22 cellular contexts compared by ENCODE assay signal in the genomic region with DNA sequence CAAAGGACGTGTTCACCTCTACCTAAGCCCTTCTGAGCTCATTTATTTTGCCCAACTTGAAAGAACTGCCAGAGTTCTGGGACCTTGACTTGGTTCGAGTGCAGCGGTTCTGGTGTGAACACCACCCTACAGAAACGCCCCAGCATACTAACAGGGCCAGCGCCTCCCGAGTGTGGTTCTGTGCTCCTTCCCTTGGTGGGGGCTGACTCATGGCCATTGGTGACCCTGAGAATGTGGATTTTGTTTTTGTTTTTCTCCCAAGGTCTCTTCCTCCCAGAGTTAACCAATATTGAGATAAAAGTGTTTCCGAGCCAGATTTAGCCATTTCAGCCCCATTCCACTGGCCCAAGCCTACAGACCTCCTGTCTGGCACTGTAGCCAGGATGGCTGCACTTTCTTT. TPM values are rescaled to one million over a fixed set of nuclear protein-coding genes. Genes with fewer than 3 reads are reported as not detected.
DNase-seq lines count a peak whose midpoint lies in the region; ATAC-seq, FAIRE-seq and TF ChIP-seq lines count a peak whose summit lies in the region.
"Had no signal": no experiment of that assay in that cellular context is flagged by ENCODE, and none has a peak within 500 bp of the region (broad histone marks: within the 10 kb centered on the region; RNA-seq: fewer than 3 reads in every experiment).

No MANE protein-coding gene starts in this region.

- H4K5ac ChIP-seq in H1 (ENCODE audit: insufficient read length, low read depth, low read length), result no peak overlapping the region

- H3K79me1 ChIP-seq in H1 (ENCODE audit: low read depth, low read length), result no peaks in the 10 kb centered on the region

- H3K36me3 ChIP-seq in RWPE2 (ENCODE audit: low read depth), result peaks cover 9% of the 10 kb centered on the region
- peaks cover 0 to 6% (median 1%) of the 10 kb centered on the region in 4 experiments; a peak in 4 of 8 replicates for H3K36me3 ChIP-seq in H1 (ENCODE audit: control insufficient read depth in 2 of 4, insufficient read depth in 4 of 4, low read length in 3 of 4)
- H3K36me3 ChIP-seq in spleen, result peaks cover 0 to 20% (median 10%) of the 10 kb centered on the region in 6 donors
- H3K36me3 ChIP-seq: colonic mucosa, prostate gland had no signal

- H3K36me3 Mint-ChIP-seq in activated CD4-positive, alpha-beta T cell treated with anti-CD3 and anti-CD28 coated beads, Interleukin-2, amount 10 ng/mL, durations not matched to agents 24 days and 14 days (ENCODE audit: low read depth), result peaks cover 32% of the 10 kb centered on the region
- peaks cover 5% of the 10 kb centered on the region for H3K36me3 Mint-ChIP-seq in activated CD4-positive, alpha-beta memory T cell treated with anti-CD3 and anti-CD28 coated beads for 36 hours

- H3K9me3 ChIP-seq in RWPE2 (ENCODE audit: severe bottlenecking) (no peaks in the 10 kb centered on the region), H1 (ENCODE audit: insufficient read depth in 2 of 2, low read depth in 1 of 2, low read length in 1 of 2) (no peaks in the 10 kb centered on the region), spleen (no peaks in the 10 kb centered on the region)
- H3K9me3 ChIP-seq: colonic mucosa, prostate gland, tibial nerve had no signal

- H3K27me3 ChIP-seq in RWPE2 (ENCODE audit: insufficient read depth, poor library complexity, severe bottlenecking) (no peaks in the 10 kb centered on the region), H1 (replicated peaks in 1 of 4; ENCODE audit: control insufficient read depth in 3 of 4, extremely low read depth in 1 of 4, insufficient read depth in 3 of 4, low read length in 3 of 4) (no peaks in the 10 kb centered on the region; a peak in 2 of 7 replicates), spleen (replicated peaks in 1 of 7) (no peaks in the 10 kb centered on the region)
- H3K27me3 ChIP-seq: colonic mucosa, hepatocyte, tibial nerve had no signal

- peaks cover 0 to 3% of the 10 kb centered on the region in 2 experiments for H4K20me1 ChIP-seq in H1 (replicated peaks in 1 of 2; ENCODE audit: control insufficient read depth in 1 of 2, insufficient read depth in 2 of 2, low read length in 2 of 2)

- H3K18ac ChIP-seq in H1 (ENCODE audit: extremely low read depth, low read length), result no peak overlapping the region

- DNase-seq in activated CD4-positive, alpha-beta T cell treated with anti-CD3 and anti-CD28 coated beads, Interleukin-2, amount 10 ng/mL, durations not matched to agents 24 days and 14 days, result no peak
- no peak for DNase-seq in activated CD4-positive, alpha-beta T cell treated with anti-CD3 and anti-CD28 coated beads for 48 hours
- DNase-seq in RWPE2 (ENCODE audit: low spot score) (no peak), H1 (ENCODE audit: low read depth in 1 of 2, low spot score in 2 of 2) (no peak), spleen (no peak), NCI-H345 (lab: John Stamatoyannopoulos, UW) (no peak)
- no peak for DNase-seq in activated CD4-positive, alpha-beta memory T cell treated with anti-CD3 and anti-CD28 coated beads for 36 hours
- DNase-seq: amygdala, colonic mucosa, DMS79, kidney, MM.1S, NCI-H446, nephron progenitor cell, small intestine had no signal

- no peak overlapping the region for H3K56ac ChIP-seq in H1 (replicated peaks; ENCODE audit: insufficient read length, low read depth, low read length)

- no peak overlapping the region for H4K91ac ChIP-seq in H1 (replicated peaks; ENCODE audit: insufficient read length, low read length)

- no peak overlapping the region for H3K4me2 ChIP-seq in H1 (ENCODE audit: insufficient read depth in 1 of 2, low read depth in 2 of 2, low read length in 2 of 2)
- H3K4me2 ChIP-seq: hepatocyte had no signal

- TF ChIP-seq EP300 in H1 (IDR thresholded peaks at IDR 0.05; ENCODE audit: borderline replicate concordance in 1 of 2, low read depth in 2 of 2, low read length in 2 of 2), result no peak

- H3K9ac ChIP-seq in H1 (replicated peaks in 1 of 4; ENCODE audit: extremely low read depth in 1 of 4, low read depth in 3 of 4, low read length in 3 of 4), result no peak overlapping the region

- H3K23me2 ChIP-seq in H1 (ENCODE audit: low read depth, low read length), result no peaks in the 10 kb centered on the region

- H3K23ac ChIP-seq in H1 (ENCODE audit: insufficient read length), result no peak overlapping the region

- WGBS in H1 (ENCODE audit: extremely low coverage in 1 of 2, insufficient coverage in 1 of 2, insufficient read length in 1 of 2, insufficient replicate concordance in 2 of 2, low coverage in 1 of 2, low lambda C conversion rate in 2 of 2, missing lambda C conversion rate in 1 of 2), 2 experiments, result 90% methylated on average over 6 of the region's 7 CpGs; no CpG with 5 or more reads in 1 of the 2 experiments
- 60 to 85% (median 66%) methylated on average over 7 of the region's 7 CpGs for WGBS in spleen, 5 donors

- no peaks in the 10 kb centered on the region for H3K27me3 Mint-ChIP-seq in activated CD4-positive, alpha-beta T cell treated with anti-CD3 and anti-CD28 coated beads, Interleukin-2, amount 10 ng/mL, durations not matched to agents 24 days and 14 days
- H3K27me3 Mint-ChIP-seq in activated CD4-positive, alpha-beta memory T cell treated with anti-CD3 and anti-CD28 coated beads for 36 hours, result no peaks in the 10 kb centered on the region
- H3K27me3 Mint-ChIP-seq: activated T-helper 17 cell treated with anti-CD3 and anti-CD28 coated beads, Interleukin-2, amount 50 U/mL, for 72 hours had no signal

- H2BK5ac ChIP-seq in H1 (ENCODE audit: low read depth, low read length), result no peak overlapping the region

- H2BK20ac ChIP-seq in H1 (ENCODE audit: low read length), result no peak overlapping the region

- no peak for TF ChIP-seq POLR2A in H1 (IDR thresholded peaks at IDR 0.05; ENCODE audit: control extremely low read depth in 1 of 2, low read depth in 2 of 2, low read length in 2 of 2)
- no peak for TF ChIP-seq POLR2A in spleen (IDR thresholded peaks at IDR 0.05)

- peaks cover 47% of the 10 kb centered on the region for H3K4me1 Mint-ChIP-seq in activated CD4-positive, alpha-beta T cell treated with anti-CD3 and anti-CD28 coated beads, Interleukin-2, amount 10 ng/mL, durations not matched to agents 24 days and 14 days
- peaks cover 47% of the 10 kb centered on the region for H3K4me1 Mint-ChIP-seq in activated CD4-positive, alpha-beta memory T cell treated with anti-CD3 and anti-CD28 coated beads for 36 hours (ENCODE audit: low read depth)

- H3K79me2 ChIP-seq in H1 (ENCODE audit: control insufficient read depth in 1 of 2, insufficient read depth in 2 of 2, low read length in 2 of 2), result no peaks in the 10 kb centered on the region
- H3K79me2 ChIP-seq: hepatocyte had no signal

- FAIRE-seq in H1 (lab: Jason Lieb, UNC), result no peak
- FAIRE-seq: A204.1, kidney, small intestine had no signal

- intact Hi-C loops in activated CD4-positive, alpha-beta T cell treated with anti-CD3 and anti-CD28 coated beads, Interleukin-2, amount 10 ng/mL, durations not matched to agents 24 days and 14 days (cut with micrococcal nuclease), result no loop called here
- intact Hi-C loops in spleen (cut with DNase I; ENCODE audit: low total_unique reads), result no loop called here
- intact Hi-C loops in activated CD4-positive, alpha-beta memory T cell treated with anti-CD3 and anti-CD28 coated beads for 36 hours (cut with micrococcal nuclease), result no loop called here

- TF ChIP-seq RAD21 in H1 (IDR thresholded peaks at IDR 0.05 in 1 of 2, conservative IDR thresholded peaks at IDR 0.05 in 1 of 2; ENCODE audit: low read depth in 2 of 2, low read length in 2 of 2), result no peak

- no peak overlapping the region for H3K4me3 Mint-ChIP-seq in activated CD4-positive, alpha-beta T cell treated with anti-CD3 and anti-CD28 coated beads, Interleukin-2, amount 10 ng/mL, durations not matched to agents 24 days and 14 days
- no peak overlapping the region for H3K4me3 Mint-ChIP-seq in activated CD4-positive, alpha-beta memory T cell treated with anti-CD3 and anti-CD28 coated beads for 36 hours
- H3K4me3 Mint-ChIP-seq: activated T-helper 17 cell treated with anti-CD3 and anti-CD28 coated beads, Interleukin-2, amount 50 U/mL, for 72 hours; nephron progenitor cell had no signal

- no peak for ATAC-seq in RWPE2 (ENCODE audit: low read depth)
- no peak for ATAC-seq in HG02798 (IDR thresholded peaks at IDR 0.05; ENCODE audit: poor library complexity, unreplicated experiment)
- ATAC-seq: activated T-helper 17 cell treated with anti-CD3 and anti-CD28 coated beads, Interleukin-2, amount 50 U/mL, for 72 hours had no signal

- no peak overlapping the region for H2BK120ac ChIP-seq in H1 (replicated peaks; ENCODE audit: low read depth, low read length)

- peak overlapping the region; percentile 12 for H3K27ac Mint-ChIP-seq in activated CD4-positive, alpha-beta T cell treated with anti-CD3 and anti-CD28 coated beads, Interleukin-2, amount 10 ng/mL, durations not matched to agents 24 days and 14 days
- no peak overlapping the region for H3K27ac Mint-ChIP-seq in activated CD4-positive, alpha-beta memory T cell treated with anti-CD3 and anti-CD28 coated beads for 36 hours
- H3K27ac Mint-ChIP-seq: nephron progenitor cell had no signal

- H3K4me1 ChIP-seq in RWPE2 (ENCODE audit: insufficient read depth, poor library complexity, severe bottlenecking) (peaks cover 18% of the 10 kb centered on the region), H1 (replicated peaks in 1 of 4; ENCODE audit: control insufficient read depth in 3 of 4, insufficient read depth in 4 of 4, low read length in 3 of 4) (peaks cover 0 to 13% (median 5%) of the 10 kb centered on the region in 4 experiments; a peak in 5 of 7 replicates), spleen (peaks cover 69 to 100% (median 94%) of the 10 kb centered on the region in 6 donors)
- H3K4me1 ChIP-seq: colonic mucosa, prostate gland had no signal

- H3K27ac ChIP-seq in RWPE2 (ENCODE audit: poor library complexity, severe bottlenecking), result peak overlapping the region; percentile 78
- H3K27ac ChIP-seq in H1 (ENCODE audit: low read depth, low read length), result no peak overlapping the region
- H3K27ac ChIP-seq in spleen, result peak overlapping the region; percentile 48 to 93 (median 82)
- H3K27ac ChIP-seq: C4-2B, colonic mucosa, hepatocyte, prostate gland had no signal

- H2AK5ac ChIP-seq in H1 (ENCODE audit: low read depth, low read length), result no peak overlapping the region

- H2AFZ ChIP-seq in H1 (ENCODE audit: low read length), result no peak overlapping the region
- H2AFZ ChIP-seq: hepatocyte had no signal

- H3K4me3 ChIP-seq in RWPE2 (ENCODE audit: severe bottlenecking), result no peak overlapping the region
- H3K4me3 ChIP-seq in H1 (ENCODE audit: extremely low read depth in 1 of 4, insufficient read depth in 2 of 4, low read depth in 3 of 4, low read length in 4 of 4), result no peak overlapping the region
- H3K4me3 ChIP-seq in spleen, result no peak overlapping the region
- H3K4me3 ChIP-seq: colonic mucosa, hepatocyte, prostate gland, tibial nerve had no signal

- peak overlapping the region; percentile 93; the same call in 1 of the 2 replicates for H2BK15ac ChIP-seq in H1 (ENCODE audit: low read length)

- TF ChIP-seq CTCF in RWPE2 (IDR thresholded peaks at IDR 0.05; ENCODE audit: poor library complexity, severe bottlenecking), result no peak
- TF ChIP-seq CTCF in H1 (IDR thresholded peaks at IDR 0.05; ENCODE audit: control extremely low read depth in 1 of 3, insufficient read depth in 1 of 3, low read depth in 1 of 3, low read length in 3 of 3), result no peak
- no peak for TF ChIP-seq CTCF in spleen (IDR thresholded peaks at IDR 0.05 in 8 of 11, conservative IDR thresholded peaks at IDR 0.05 in 3 of 11)

- H3K14ac ChIP-seq in H1 (ENCODE audit: insufficient read length), result no peak overlapping the region

- no peak overlapping the region for H3K4ac ChIP-seq in H1 (replicated peaks; ENCODE audit: insufficient read length, low read depth, low read length)

- CTCF ChIA-PET in H1 (lab: Charles Lee; ENCODE audit: partially characterized antibody), result interaction anchor here (1.2 to 5.5 kb wide), 7 partner anchors 11 to 85 kb away, joined by 3 to 48 read pairs (median 11); no protein-coding TSS in a partner anchor
- CTCF ChIA-PET in activated CD4-positive, alpha-beta memory T cell treated with anti-CD3 and anti-CD28 coated beads for 36 hours (lab: Charles Lee), result interaction anchor here (1.2 kb wide), 1 partner anchor 33 kb away, joined by 4 read pairs; no protein-coding TSS in a partner anchor

- H3K9me3 Mint-ChIP-seq in activated CD4-positive, alpha-beta T cell treated with anti-CD3 and anti-CD28 coated beads, Interleukin-2, amount 10 ng/mL, durations not matched to agents 24 days and 14 days, result no peaks in the 10 kb centered on the region
- H3K9me3 Mint-ChIP-seq in activated CD4-positive, alpha-beta memory T cell treated with anti-CD3 and anti-CD28 coated beads for 36 hours, result no peaks in the 10 kb centered on the region
- H3K9me3 Mint-ChIP-seq: activated T-helper 17 cell treated with anti-CD3 and anti-CD28 coated beads, Interleukin-2, amount 50 U/mL, for 72 hours; nephron progenitor cell had no signal

- H2BK12ac ChIP-seq in H1 (ENCODE audit: low read depth, low read length), result no peak overlapping the region

- POLR2A ChIA-PET in H1 (lab: Charles Lee; ENCODE audit: partially characterized antibody), result no interaction called here
- POLR2A ChIA-PET in activated CD4-positive, alpha-beta memory T cell treated with anti-CD3 and anti-CD28 coated beads for 36 hours (lab: Charles Lee), result interaction anchor here (1.4 kb wide), 1 partner anchor 43 kb away, joined by 3 read pairs; no protein-coding TSS in a partner anchor

- H4K8ac ChIP-seq in H1 (ENCODE audit: extremely low read depth, insufficient read depth, low read length), result no peak overlapping the region

RNA-seq across cellular contexts. Expression of a gene that starts 27.9 kb away (rescaled TPM):
- total RNA-seq in activated CD4-positive, alpha-beta T cell treated with anti-CD3 and anti-CD28 coated beads, Interleukin-2, amount 10 ng/mL, durations not matched to agents 24 days and 14 days, result 88.0 and 89.6 TPM in 2 replicates
- 14.6 and 15.0 TPM in 2 replicates for total RNA-seq in H1 (2021; fragmentation: NEBNext Ultra II Directional; extraction: Animal tissue kit (Norgen Biotek cat#: 25700))
- polyA plus RNA-seq in H1 (2011; rRNA removed), result 10.7 and 13.4 TPM in 2 replicates
- polyA plus RNA-seq in H1 (2011; cell fraction: cytosol; rRNA removed), result 10.9 TPM
- polyA plus RNA-seq in H1 (2011; cell fraction: nucleus; rRNA removed), result 19.2 TPM
- polyA plus RNA-seq in H1 (2012, experiment 1 of 2), result 10.5 to 14.0 TPM (median 12.0 TPM) in 4 replicates
- polyA plus RNA-seq in H1 (2012, experiment 2 of 2), result 11.5 TPM
- polyA plus RNA-seq in H1 (2013, experiment 1 of 2), result 16.7 TPM
- 16.7 TPM for polyA plus RNA-seq in H1 (2013, experiment 2 of 2)
- polyA minus RNA-seq in H1 (2011; rRNA and poly(A)+ RNA removed), result 10.7 and 12.5 TPM in 2 replicates
- polyA minus RNA-seq in H1 (2011; cell fraction: cytosol; rRNA and poly(A)+ RNA removed), result 4.6 TPM
- polyA minus RNA-seq in H1 (2011; cell fraction: nucleus; rRNA and poly(A)+ RNA removed), result 9.5 TPM
- total RNA-seq in spleen, result 100 to 1,000 TPM in 5 of 7 donors, 10 to 100 TPM in 2; 74.9 to 150 (median 132) TPM
- 100 to 1,000 TPM in 1 of 3 donors, 10 to 100 TPM in 2; 41.6 to 154 (median 78.4) TPM for polyA plus RNA-seq in spleen
- 10 to 100 TPM; 65.9 to 68.4 TPM for total RNA-seq in activated CD4-positive, alpha-beta memory T cell treated with anti-CD3 and anti-CD28 coated beads for 36 hours

RNA-seq across cellular contexts. Expression of a gene that starts 38.4 kb away (rescaled TPM):
- total RNA-seq in activated CD4-positive, alpha-beta T cell treated with anti-CD3 and anti-CD28 coated beads, Interleukin-2, amount 10 ng/mL, durations not matched to agents 24 days and 14 days, result not detected in 2 replicates
- total RNA-seq in H1 (2021; fragmentation: NEBNext Ultra II Directional; extraction: Animal tissue kit (Norgen Biotek cat#: 25700)), result 1.9 and 3.3 TPM in 2 replicates
- polyA plus RNA-seq in H1 (2011; rRNA removed) (7.2 and 7.5 TPM in 2 replicates), spleen (1 to 10 TPM; 1.6 to 3.6 (median 1.7) TPM)
- polyA plus RNA-seq in H1 (2011; cell fraction: cytosol; rRNA removed), result 6.9 TPM
- 7.1 TPM for polyA plus RNA-seq in H1 (2011; cell fraction: nucleus; rRNA removed)
- polyA plus RNA-seq in H1 (2012, experiment 1 of 2), result 3.6 to 5.9 TPM (median 4.9 TPM) in 4 replicates
- 4.9 TPM for polyA plus RNA-seq in H1 (2012, experiment 2 of 2)
- 2.0 TPM for polyA plus RNA-seq in H1 (2013, experiment 1 of 2)
- polyA plus RNA-seq in H1 (2013, experiment 2 of 2), result 2.0 TPM
- 6.3 and 7.6 TPM in 2 replicates for polyA minus RNA-seq in H1 (2011; rRNA and poly(A)+ RNA removed)
- polyA minus RNA-seq in H1 (2011; cell fraction: cytosol; rRNA and poly(A)+ RNA removed), result 4.3 TPM
- 2.8 TPM for polyA minus RNA-seq in H1 (2011; cell fraction: nucleus; rRNA and poly(A)+ RNA removed)
- 10 to 100 TPM in 1 of 7 donors, 1 to 10 TPM in 6; 3.2 to 14.3 (median 5.0) TPM for total RNA-seq in spleen
- total RNA-seq in activated CD4-positive, alpha-beta memory T cell treated with anti-CD3 and anti-CD28 coated beads for 36 hours, result under 1 TPM in 1 of 2 experiments, not detected in 1; 0.29 TPM
- total RNA-seq: activated T-helper 17 cell treated with anti-CD3 and anti-CD28 coated beads, Interleukin-2, amount 50 U/mL, for 72 hours had no signal

RNA-seq across cellular contexts. Expression of a gene that starts 55.1 kb away (rescaled TPM):
- total RNA-seq in activated CD4-positive, alpha-beta T cell treated with anti-CD3 and anti-CD28 coated beads, Interleukin-2, amount 10 ng/mL, durations not matched to agents 24 days and 14 days, result 53.5 and 62.1 TPM in 2 replicates
- total RNA-seq in H1 (2021; fragmentation: NEBNext Ultra II Directional; extraction: Animal tissue kit (Norgen Biotek cat#: 25700)), result 71.5 and 76.7 TPM in 2 replicates
- 183 and 186 TPM in 2 replicates for polyA plus RNA-seq in H1 (2011; rRNA removed)
- polyA plus RNA-seq in H1 (2011; cell fraction: cytosol; rRNA removed), result 101 TPM
- 85.9 TPM for polyA plus RNA-seq in H1 (2011; cell fraction: nucleus; rRNA removed)
- polyA plus RNA-seq in H1 (2012, experiment 1 of 2), result 56.4 to 78.9 TPM (median 73.2 TPM) in 4 replicates
- polyA plus RNA-seq in H1 (2012, experiment 2 of 2), result 143 TPM
- 41.2 TPM for polyA plus RNA-seq in H1 (2013, experiment 1 of 2)
- polyA plus RNA-seq in H1 (2013, experiment 2 of 2), result 42.3 TPM
- polyA minus RNA-seq in H1 (2011; rRNA and poly(A)+ RNA removed), result 83.6 and 88.4 TPM in 2 replicates
- 31.5 TPM for polyA minus RNA-seq in H1 (2011; cell fraction: cytosol; rRNA and poly(A)+ RNA removed)
- 27.7 TPM for polyA minus RNA-seq in H1 (2011; cell fraction: nucleus; rRNA and poly(A)+ RNA removed)
- total RNA-seq in spleen, result 10 to 100 TPM; 37.4 to 83.9 (median 47.8) TPM
- 10 to 100 TPM; 36.9 to 58.2 (median 42.3) TPM for polyA plus RNA-seq in spleen
- total RNA-seq in activated CD4-positive, alpha-beta memory T cell treated with anti-CD3 and anti-CD28 coated beads for 36 hours, result 10 to 100 TPM; 52.3 to 58.2 TPM
